ENCODE assay signal across 8 cellular contexts in genomic region chr15:78437762-78438594, GRCh38. TPM values are rescaled to one million over a fixed set of nuclear protein-coding genes. Genes with fewer than 3 reads are reported as not detected.
A peak's percentile ranks its signal among the peaks of the same experiment; 100 is the strongest.
DNase-seq lines count a peak whose midpoint lies in the region; TF ChIP-seq lines count a peak whose summit lies in the region.

Gene IREB2, plus strand, starts transcription at chr15:78438216. Its CDS starts 122 bp downstream, at chr15:78438338.

- intact Hi-C loops in activated naive CD4-positive, alpha-beta T cell treated with anti-CD3 and anti-CD28 coated beads for 36 hours (cut with micrococcal nuclease), result loop anchor here (1.0 to 10.0 kb wide), 8 partner anchors 15 to 434 kb away; partner anchors contain the start of genes HYKK, IDH3A, MORF4L1 and PSMA4

- H3K9me3 ChIP-seq in neuron (ENCODE audit: low read length) (no peaks in the 10 kb centered on the region), subcutaneous abdominal adipose tissue (ENCODE audit: control insufficient read depth in 5 of 5, low read length in 5 of 5) (no peaks in the 10 kb centered on the region)

- H3K27me3 Mint-ChIP-seq in activated naive CD4-positive, alpha-beta T cell treated with anti-CD3 and anti-CD28 coated beads for 36 hours (ENCODE audit: low read depth), result no peaks in the 10 kb centered on the region

- peak within 1 kb of the TSS; percentile 97 to 100 (median 100) for H3K9ac ChIP-seq in subcutaneous abdominal adipose tissue (ENCODE audit: low read length in 5 of 5)

- peak; percentile 95 for DNase-seq in GF-D8 (lab: John Stamatoyannopoulos, UW)
- peak; percentile 93 for DNase-seq in HFF-Myc (ENCODE audit: extremely low read depth, low read depth)
- peak; percentile 99 for DNase-seq in NAMALWA (ENCODE audit: low spot score)
- peak; percentile 99 for DNase-seq in SK-N-DZ (ENCODE audit: low spot score)
- peak; percentile 98 for DNase-seq in activated naive CD4-positive, alpha-beta T cell treated with anti-CD3 and anti-CD28 coated beads for 36 hours
- DNase-seq in foreskin melanocyte, result peak; percentile 98

- H3K27ac Mint-ChIP-seq in activated naive CD4-positive, alpha-beta T cell treated with anti-CD3 and anti-CD28 coated beads for 36 hours, result peak within 1 kb of the TSS; percentile 98

- H3K4me3 Mint-ChIP-seq in activated naive CD4-positive, alpha-beta T cell treated with anti-CD3 and anti-CD28 coated beads for 36 hours, result peak within 1 kb of the TSS; percentile 98

- H3K27ac ChIP-seq in subcutaneous abdominal adipose tissue (ENCODE audit: low read depth, low read length), result peak within 1 kb of the TSS; percentile 98

- peak within 1 kb of the TSS; percentile 65 for H3K4me3 ChIP-seq in HFF-Myc (replicated peaks; ENCODE audit: low read depth, low read length)
- peak within 1 kb of the TSS; percentile 53 for H3K4me3 ChIP-seq in neuron (ENCODE audit: low read length)
- H3K4me3 ChIP-seq in subcutaneous abdominal adipose tissue (ENCODE audit: low read depth in 1 of 5, low read length in 5 of 5), result peak within 1 kb of the TSS; percentile 75 to 93 (median 91)

- H3K36me3 Mint-ChIP-seq in activated naive CD4-positive, alpha-beta T cell treated with anti-CD3 and anti-CD28 coated beads for 36 hours (ENCODE audit: low read depth), result peaks cover 23% of the 10 kb centered on the region

- no peak for TF ChIP-seq CTCF in HFF-Myc (IDR thresholded peaks at IDR 0.05; ENCODE audit: low read depth, low read length, missing control alignments)

- H3K36me3 ChIP-seq in neuron (ENCODE audit: insufficient read depth, low read length), result peaks cover 29% of the 10 kb centered on the region
- H3K36me3 ChIP-seq in subcutaneous abdominal adipose tissue (ENCODE audit: control insufficient read depth in 5 of 5, insufficient read depth in 5 of 5, low read length in 5 of 5), result peaks cover 0 to 19% (median 13%) of the 10 kb centered on the region in 5 donors

- H3K4me1 ChIP-seq in neuron (ENCODE audit: insufficient read depth, low read length), result peaks cover 24% of the 10 kb centered on the region
- H3K4me1 ChIP-seq in subcutaneous abdominal adipose tissue (ENCODE audit: control insufficient read depth in 5 of 5, insufficient read depth in 5 of 5, low read length in 5 of 5), result peaks cover 0 to 46% (median 39%) of the 10 kb centered on the region in 5 donors

- peaks cover 41% of the 10 kb centered on the region for H3K4me1 Mint-ChIP-seq in activated naive CD4-positive, alpha-beta T cell treated with anti-CD3 and anti-CD28 coated beads for 36 hours (ENCODE audit: low read depth)

- H3K27me3 ChIP-seq in neuron (ENCODE audit: insufficient read depth, low read length), result no peaks in the 10 kb centered on the region
- H3K27me3 ChIP-seq in subcutaneous abdominal adipose tissue (ENCODE audit: control insufficient read depth in 5 of 5, insufficient read depth in 4 of 5, low read length in 5 of 5), result no peaks in the 10 kb centered on the region

- peak within 1 kb of the TSS; percentile 8 for H2AFZ ChIP-seq in neuron (ENCODE audit: low read depth, low read length)

- H3K9me3 Mint-ChIP-seq in activated naive CD4-positive, alpha-beta T cell treated with anti-CD3 and anti-CD28 coated beads for 36 hours, result no peaks in the 10 kb centered on the region

- CTCF ChIA-PET in activated naive CD4-positive, alpha-beta T cell treated with anti-CD3 and anti-CD28 coated beads for 36 hours (lab: Charles Lee), result interaction anchor here (0.6 to 1.7 kb wide), 6 partner anchors 10 to 325 kb away, joined by 3 to 6 read pairs (median 4); no protein-coding TSS in a partner anchor

RNA-seq across cellular contexts. Expression of gene IREB2, which starts in this region (rescaled TPM):
- 28.3 and 29.6 TPM in 2 replicates for polyA plus RNA-seq in SK-N-DZ (2014; cell fraction: cytosol; rRNA removed)
- 22.0 and 26.4 TPM in 2 replicates for polyA plus RNA-seq in SK-N-DZ (2014; cell fraction: nucleus; rRNA removed)
- total RNA-seq in activated naive CD4-positive, alpha-beta T cell treated with anti-CD3 and anti-CD28 coated beads for 36 hours, result 10 to 100 TPM; 47.6 to 51.7 TPM

Comparison
In these comparisons a context has a peak if more than half of its experiments do, and no peak if none do; other contexts are left out.
1. Peak in every context shown above with its lines: DNase-seq, H3K4me3 ChIP-seq and H3K27ac ChIP-seq.